ENCODE assay signal across 2 cellular contexts in genomic region chr6:111069722-111070406, GRCh38.
TF ChIP-seq lines count a peak whose summit lies in the region.

No MANE protein-coding gene starts in this region.

TF ChIP-seq in HepG2, 621 proteins besides CTCF, POLR2A, EP300 and RAD21 (continues in another document):
- TF ChIP-seq GPN1 (CRISPR knock-in tag; IDR thresholded peaks at IDR 0.05; ENCODE audit: borderline replicate concordance) = no peak
- no peak for TF ChIP-seq NAIF1 (CRISPR knock-in tag; IDR thresholded peaks at IDR 0.05; ENCODE audit: borderline replicate concordance)
- no peak for TF ChIP-seq KDM2A (CRISPR knock-in tag; IDR thresholded peaks at IDR 0.05; ENCODE audit: borderline replicate concordance, low read depth)
- TF ChIP-seq MAF1 (CRISPR knock-in tag; IDR thresholded peaks at IDR 0.05; ENCODE audit: borderline replicate concordance) = no peak
- TF ChIP-seq POLR2AphosphoS5 (IDR thresholded peaks at IDR 0.05; ENCODE audit: low read depth, low read length) = no peak
- no peak for TF ChIP-seq SMAD1 (CRISPR knock-in tag; IDR thresholded peaks at IDR 0.05; ENCODE audit: borderline replicate concordance, low read depth)
- TF ChIP-seq ZNF12 (CRISPR knock-in tag; IDR thresholded peaks at IDR 0.05) = no peak
- TF ChIP-seq ZNF407 (CRISPR knock-in tag; IDR thresholded peaks at IDR 0.05; ENCODE audit: not compliant biosample characterization) = no peak
- no peak for TF ChIP-seq MAX (IDR thresholded peaks at IDR 0.05)
- TF ChIP-seq ZNF142 (CRISPR knock-in tag; IDR thresholded peaks at IDR 0.05) = no peak
- no peak for TF ChIP-seq ATRX (CRISPR knock-in tag; IDR thresholded peaks at IDR 0.05; ENCODE audit: borderline replicate concordance)

TF ChIP-seq in H1, 55 proteins besides CTCF, POLR2A, EP300 and RAD21:
- TF ChIP-seq SIX5 (IDR thresholded peaks at IDR 0.05; ENCODE audit: low read depth, low read length) (no peak), CREB1 (IDR thresholded peaks at IDR 0.05) (no peak), KDM1A (IDR thresholded peaks at IDR 0.05; ENCODE audit: borderline replicate concordance, low read length) (no peak), NANOG (IDR thresholded peaks at IDR 0.05; ENCODE audit: insufficient read depth, low read depth, low read length, poor library complexity, severe bottlenecking) (no peak), CBX8 (IDR thresholded peaks at IDR 0.05; ENCODE audit: borderline replicate concordance, low read depth, low read length) (no peak), EZH2 (IDR thresholded peaks at IDR 0.05; ENCODE audit: low read depth, low read length, severe bottlenecking) (no peak), JUN (IDR thresholded peaks at IDR 0.05; ENCODE audit: low read depth, low read length) (no peak), CEBPB (IDR thresholded peaks at IDR 0.05; ENCODE audit: low read depth, low read length) (no peak), EGR1 (IDR thresholded peaks at IDR 0.05; ENCODE audit: borderline replicate concordance, low read depth, low read length) (no peak), TAF7 (optimal IDR thresholded peaks at IDR 0.05; ENCODE audit: borderline replicate concordance, low read depth, low read length) (no peak), SIRT6 (IDR thresholded peaks at IDR 0.05; ENCODE audit: low read length) (no peak), CHD1 (IDR thresholded peaks at IDR 0.05; ENCODE audit: low read depth, low read length) (no peak), BRCA1 (IDR thresholded peaks at IDR 0.05; ENCODE audit: low read depth, low read length) (no peak), ATF2 (IDR thresholded peaks at IDR 0.05; ENCODE audit: low read length) (no peak), YY1 (IDR thresholded peaks at IDR 0.05; ENCODE audit: low read depth, low read length) (no peak), SAP30 (IDR thresholded peaks at IDR 0.05; ENCODE audit: insufficient read depth, insufficient replicate concordance, low read length) (no peak), CTBP2 (IDR thresholded peaks at IDR 0.05; ENCODE audit: borderline replicate concordance, insufficient read depth, insufficient read length, low read length) (no peak), SUZ12 (IDR thresholded peaks at IDR 0.05; ENCODE audit: low read length) (no peak)
